Comparison of ENCODE assay signal across 20 cellular contexts in the genomic region with DNA sequence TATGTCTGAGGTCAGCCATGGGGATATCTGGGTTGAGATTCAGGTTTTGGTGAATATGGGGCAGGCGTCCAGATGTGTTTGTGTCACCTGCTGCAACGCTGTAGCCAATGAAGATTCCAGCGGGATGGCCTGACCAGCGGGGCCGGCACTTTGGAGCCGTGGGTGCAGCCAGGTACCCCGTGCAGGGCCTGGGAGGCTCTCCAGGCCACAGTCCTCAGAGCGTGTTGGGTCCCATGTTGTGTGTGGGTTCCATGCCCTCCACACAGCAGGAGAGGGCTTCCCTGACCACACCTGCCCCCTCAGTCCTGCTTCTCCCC. TPM values are rescaled to one million over a fixed set of nuclear protein-coding genes. Genes with fewer than 3 reads are reported as not detected.
DNase-seq lines count a peak whose midpoint lies in the region; ATAC-seq, FAIRE-seq and TF ChIP-seq lines count a peak whose summit lies in the region.
"Had no signal": no experiment of that assay in that cellular context is flagged by ENCODE, and none has a peak within 500 bp of the region (broad histone marks: within the 10 kb centered on the region; RNA-seq: fewer than 3 reads in every experiment).

No MANE protein-coding gene starts in this region.

- CTCF ChIA-PET in HepG2 (lab: Yijun Ruan, JAX; ENCODE audit: low intra/inter-chr PET ratio, low total read pairs): no interaction called here
- CTCF ChIA-PET in RWPE1 (lab: Yijun Ruan, JAX): no interaction called here

- H3K4me1 ChIP-seq in HepG2 (ENCODE audit: insufficient read depth, low read length): peaks cover 26% of the 10 kb centered on the region
- peaks cover 0 to 6% (median 0%) of the 10 kb centered on the region in 4 donors for H3K4me1 ChIP-seq in right lobe of liver
- H3K4me1 ChIP-seq in kidney (ENCODE audit: control insufficient read depth in 1 of 2, insufficient read depth in 1 of 2, low read depth in 1 of 2, low read length in 2 of 2): peaks cover 5 to 13% of the 10 kb centered on the region in 2 donors

- H3K36me3 ChIP-seq in HepG2 (replicated peaks in 1 of 2; ENCODE audit: control insufficient read depth in 1 of 2, insufficient read depth in 2 of 2, low read length in 2 of 2): no peaks in the 10 kb centered on the region; a peak in 2 of 5 replicates
- H3K36me3 ChIP-seq in right lobe of liver: no peaks in the 10 kb centered on the region
- no peaks in the 10 kb centered on the region for H3K36me3 ChIP-seq in kidney (ENCODE audit: control insufficient read depth in 1 of 2, insufficient read depth in 2 of 2, low read length in 2 of 2)

- in situ Hi-C loops in HepG2 (cut with HindIII; ENCODE audit: extremely low pct_ligation_motif_present, low pct_unique_long_range_greater_than_20kb): no loop called here

- H3K27ac ChIP-seq in HepG2 (ENCODE audit: extremely low read length, insufficient read depth, low read length): no peak overlapping the region
- no peak overlapping the region for H3K27ac ChIP-seq in right lobe of liver
- H3K27ac ChIP-seq in RWPE1: peak overlapping the region; percentile 28
- H3K27ac ChIP-seq in kidney (ENCODE audit: low read depth in 2 of 2, low read length in 2 of 2): no peak overlapping the region
- H3K27ac ChIP-seq: 22Rv1 had no signal

- ATAC-seq in HepG2: no peak
- no peak for ATAC-seq in right lobe of liver
- no peak for ATAC-seq in sciatic nerve

- H3K4me2 ChIP-seq in HepG2 (ENCODE audit: low read depth, low read length): no peak overlapping the region

- H3K27ac Mint-ChIP-seq in activated naive CD8-positive, alpha-beta T cell treated with anti-CD3 and anti-CD28 coated beads for 36 hours: no peak overlapping the region
- H3K27ac Mint-ChIP-seq: CD4-positive, alpha-beta T cell; HFFc6 had no signal

- TF ChIP-seq POLR2A in HepG2 (IDR thresholded peaks at IDR 0.05; ENCODE audit: insufficient read depth in 1 of 2, low read depth in 2 of 2, low read length in 2 of 2) (no peak), right lobe of liver (IDR thresholded peaks at IDR 0.05) (no peak)

- peaks cover 18% of the 10 kb centered on the region for H3K36me3 Mint-ChIP-seq in activated naive CD8-positive, alpha-beta T cell treated with anti-CD3 and anti-CD28 coated beads for 36 hours

- H3K27me3 ChIP-seq in HepG2 (ENCODE audit: control insufficient read depth in 1 of 2, insufficient read depth in 2 of 2, low read length in 2 of 2) (no peaks in the 10 kb centered on the region), right lobe of liver (no peaks in the 10 kb centered on the region)

- no CpG with 5 or more reads among the region's 8 CpGs for WGBS in HepG2 (ENCODE audit: low lambda C conversion rate)
- 100% methylated on average over 1 of the region's 8 CpGs for WGBS in right lobe of liver (ENCODE audit: insufficient coverage, low coverage, low lambda C conversion rate, missing lambda C conversion rate)

- H3K4me3 Mint-ChIP-seq in activated naive CD8-positive, alpha-beta T cell treated with anti-CD3 and anti-CD28 coated beads for 36 hours: no peak overlapping the region
- H3K4me3 Mint-ChIP-seq: CD4-positive, alpha-beta T cell; HFFc6 had no signal

- H3K4me3 ChIP-seq in HepG2 (replicated peaks in 1 of 3; ENCODE audit: insufficient read depth in 1 of 3, low read depth in 2 of 3, low read length in 3 of 3): no peak overlapping the region
- no peak overlapping the region for H3K4me3 ChIP-seq in right lobe of liver
- no peak overlapping the region for H3K4me3 ChIP-seq in kidney (ENCODE audit: low read length in 2 of 2)
- H3K4me3 ChIP-seq: HAP-1 had no signal

- TF ChIP-seq EP300 in HepG2 (IDR thresholded peaks at IDR 0.05; ENCODE audit: low read depth in 2 of 2, low read length in 2 of 2): no peak
- no peak for TF ChIP-seq EP300 in HepG2 (CRISPR knock-in tag; IDR thresholded peaks at IDR 0.05; ENCODE audit: borderline replicate concordance)

- POLR2A ChIA-PET in HepG2 (lab: Yijun Ruan, JAX) (no interaction called here), RWPE1 (lab: Yijun Ruan, JAX; ENCODE audit: low non-redundant PET) (interaction anchor here (0.5 kb wide), 1 partner anchor 16 kb away, joined by 3 read pairs; no protein-coding TSS in a partner anchor)

- intact Hi-C loops in HepG2 (cut with micrococcal nuclease; ENCODE audit: unreplicated experiment): no loop called here
- intact Hi-C loops in right lobe of liver (cut with DNase I): no loop called here
- intact Hi-C loops in kidney (cut with DNase I): no loop called here
- intact Hi-C loops in sciatic nerve (cut with DNase I): no loop called here

- H3K9ac ChIP-seq in HepG2 (ENCODE audit: insufficient read depth, low read depth, low read length): no peak overlapping the region
- H3K9ac ChIP-seq in kidney (ENCODE audit: low read length in 2 of 2): no peak overlapping the region

- no peaks in the 10 kb centered on the region for H3K27me3 Mint-ChIP-seq in activated naive CD8-positive, alpha-beta T cell treated with anti-CD3 and anti-CD28 coated beads for 36 hours
- H3K27me3 Mint-ChIP-seq: CD4-positive, alpha-beta T cell had no signal

- DNase-seq in HepG2 (ENCODE audit: low spot score) (no peak), right lobe of liver (no peak), RWPE1 (ENCODE audit: low spot score) (no peak), kidney (peak; percentile 35), sciatic nerve (ENCODE audit: low spot score) (peak; percentile 54), NCI-H1105 treated with DMSO at 0.1 percent for 48 hours (lab: John Stamatoyannopoulos, UW) (no peak)
- DNase-seq in stimulated activated naive CD4-positive, alpha-beta T cell treated with Interleukin-2 at 50 U/mL for 16 hours (lab: John Stamatoyannopoulos, UW): no peak
- no peak for DNase-seq in activated naive CD8-positive, alpha-beta T cell treated with anti-CD3 and anti-CD28 coated beads for 36 hours
- DNase-seq: AML-193; C1 segment of cervical spinal cord; Calu3; CD4-positive, alpha-beta T cell; DMS 273 treated with DMSO at 0.1 percent for 48 hours; DMS79; GOT3; HFFc6 had no signal

- peaks cover 9% of the 10 kb centered on the region for H3K4me1 Mint-ChIP-seq in activated naive CD8-positive, alpha-beta T cell treated with anti-CD3 and anti-CD28 coated beads for 36 hours

- H4K20me1 ChIP-seq in HepG2 (ENCODE audit: insufficient read depth, low read length): no peaks in the 10 kb centered on the region

- no peak for TF ChIP-seq RAD21 in HepG2 (CRISPR knock-in tag; IDR thresholded peaks at IDR 0.05)

- peaks cover 14% of the 10 kb centered on the region for H3K79me2 ChIP-seq in HepG2 (ENCODE audit: insufficient read depth, low read length)

- FAIRE-seq in HepG2 (lab: Jason Lieb, UNC) (no peak), kidney (lab: Jason Lieb, UNC) (no peak)
- FAIRE-seq: GM12891 had no signal

- BruUV-seq in HepG2 (replicated peaks; lab: Mats Ljungman, UMichigan): no TSS peak

- H3K9me3 ChIP-seq in HepG2 (ENCODE audit: low read length): no peaks in the 10 kb centered on the region
- H3K9me3 ChIP-seq in right lobe of liver: no peaks in the 10 kb centered on the region
- H3K9me3 ChIP-seq in kidney (ENCODE audit: control insufficient read depth in 1 of 2, low read length in 2 of 2): peaks cover 0 to 2% of the 10 kb centered on the region in 2 donors

- no peak for TF ChIP-seq CTCF in HepG2 (CRISPR knock-in tag; IDR thresholded peaks at IDR 0.05)
- no peak for TF ChIP-seq CTCF in right lobe of liver (IDR thresholded peaks at IDR 0.05)
- no peak for TF ChIP-seq CTCF in RWPE1 (conservative IDR thresholded peaks at IDR 0.05; ENCODE audit: low read depth)
- no peak for TF ChIP-seq CTCF in kidney (IDR thresholded peaks at IDR 0.05; ENCODE audit: borderline replicate concordance, extremely low read depth, insufficient read depth)

- H2AFZ ChIP-seq in HepG2 (ENCODE audit: low read length): no peak overlapping the region

- peaks cover 4% of the 10 kb centered on the region for H3K9me3 Mint-ChIP-seq in activated naive CD8-positive, alpha-beta T cell treated with anti-CD3 and anti-CD28 coated beads for 36 hours

RNA-seq across cellular contexts. Expression of a gene that starts 2.8 kb away (rescaled TPM):
- 0.27 and 0.55 TPM in 2 replicates for total RNA-seq in HepG2 (2016; rRNA removed; fragmentation: Illumina TruSeq; extraction: Trizol)
- not detected in 2 replicates for total RNA-seq in HepG2 (2016; cell fraction: cytosol; rRNA removed; fragmentation: Illumina TruSeq; extraction: Trizol; ENCODE audit: low read depth)
- not detected in 2 replicates for total RNA-seq in HepG2 (2016; cell fraction: insoluble cytoplasmic fraction; rRNA removed; fragmentation: Illumina TruSeq; extraction: Trizol)
- not detected in 2 replicates for total RNA-seq in HepG2 (2016; cell fraction: membrane; rRNA removed; fragmentation: Illumina TruSeq; extraction: Trizol)
- total RNA-seq in HepG2 (2016; cell fraction: nucleus; rRNA removed; fragmentation: Illumina TruSeq; extraction: Trizol): not detected in 2 replicates
- 0.07 and 0.16 TPM in 2 replicates for polyA plus RNA-seq in HepG2 (2011; rRNA removed)
- polyA plus RNA-seq in HepG2 (2011; cell fraction: cytosol; rRNA removed): not detected in 2 replicates
- polyA plus RNA-seq in HepG2 (2011; cell fraction: nucleus; rRNA removed): 0.56 and 1.2 TPM in 2 replicates
- polyA plus RNA-seq in HepG2 (2012): 0.13 and 0.23 TPM in 2 replicates
- not detected in 2 replicates for polyA plus RNA-seq in HepG2 (2016; cell fraction: cytosol; fragmentation: Illumina TruSeq; extraction: Trizol; ENCODE audit: low read depth)
- polyA plus RNA-seq in HepG2 (2016; cell fraction: insoluble cytoplasmic fraction; fragmentation: Illumina TruSeq; extraction: Trizol; ENCODE audit: low read depth): not detected in 2 replicates
- not detected in 2 replicates for polyA plus RNA-seq in HepG2 (2016; cell fraction: membrane; fragmentation: Illumina TruSeq; extraction: Trizol; ENCODE audit: low read depth)
- polyA plus RNA-seq in HepG2 (2016; cell fraction: nucleus; fragmentation: Illumina TruSeq; extraction: Trizol; ENCODE audit: insufficient read depth, low read depth): not detected in 2 replicates
- 0.16 and 0.82 TPM in 2 replicates for polyA minus RNA-seq in HepG2 (2011; rRNA and poly(A)+ RNA removed; ENCODE audit: low replicate concordance)
- not detected in 2 replicates for polyA minus RNA-seq in HepG2 (2011; cell fraction: cytosol; rRNA and poly(A)+ RNA removed)
- 0.62 TPM in 1 of 2 replicates, not detected in the other for polyA minus RNA-seq in HepG2 (2011; cell fraction: nucleus; rRNA and poly(A)+ RNA removed)
- total RNA-seq in right lobe of liver: under 1 TPM in 3 of 6 experiments, not detected in 3; 0.07 to 0.44 (median 0.35) TPM
- 3.3 TPM for total RNA-seq in kidney
- 1.5 TPM for polyA plus RNA-seq in kidney (ENCODE audit: insufficient read depth, low read depth, low replicate concordance)
- 6.0 TPM for total RNA-seq in sciatic nerve
- 1 to 10 TPM in 1 of 2 experiments, under 1 TPM in 1; 0.56 to 2.1 TPM for total RNA-seq in activated naive CD8-positive, alpha-beta T cell treated with anti-CD3 and anti-CD28 coated beads for 36 hours
- total RNA-seq: HT1080 had no signal

RNA-seq across cellular contexts. Expression of a gene that starts 24.1 kb away (rescaled TPM):
- total RNA-seq in HepG2 (2016; rRNA removed; fragmentation: Illumina TruSeq; extraction: Trizol) (19.1 and 35.2 TPM in 2 replicates), right lobe of liver (10 to 100 TPM; 18.6 to 45.1 (median 29.2) TPM), kidney (112 TPM), sciatic nerve (95.2 TPM)
- 56.8 and 63.0 TPM in 2 replicates for total RNA-seq in HepG2 (2016; cell fraction: cytosol; rRNA removed; fragmentation: Illumina TruSeq; extraction: Trizol; ENCODE audit: low read depth)
- 14.0 and 38.5 TPM in 2 replicates for total RNA-seq in HepG2 (2016; cell fraction: insoluble cytoplasmic fraction; rRNA removed; fragmentation: Illumina TruSeq; extraction: Trizol)
- total RNA-seq in HepG2 (2016; cell fraction: membrane; rRNA removed; fragmentation: Illumina TruSeq; extraction: Trizol): 52.7 and 56.0 TPM in 2 replicates
- total RNA-seq in HepG2 (2016; cell fraction: nucleus; rRNA removed; fragmentation: Illumina TruSeq; extraction: Trizol): 47.2 and 51.4 TPM in 2 replicates
- polyA plus RNA-seq in HepG2 (2011; rRNA removed) (85.7 and 85.8 TPM in 2 replicates), kidney (ENCODE audit: insufficient read depth, low read depth, low replicate concordance) (30.4 TPM)
- 39.0 and 48.4 TPM in 2 replicates for polyA plus RNA-seq in HepG2 (2011; cell fraction: cytosol; rRNA removed)
- 409 and 581 TPM in 2 replicates for polyA plus RNA-seq in HepG2 (2011; cell fraction: nucleus; rRNA removed)
- 58.3 and 62.1 TPM in 2 replicates for polyA plus RNA-seq in HepG2 (2012)
- 51.1 and 53.5 TPM in 2 replicates for polyA plus RNA-seq in HepG2 (2016; cell fraction: cytosol; fragmentation: Illumina TruSeq; extraction: Trizol; ENCODE audit: low read depth)
- 36.2 and 45.8 TPM in 2 replicates for polyA plus RNA-seq in HepG2 (2016; cell fraction: insoluble cytoplasmic fraction; fragmentation: Illumina TruSeq; extraction: Trizol; ENCODE audit: low read depth)
- polyA plus RNA-seq in HepG2 (2016; cell fraction: membrane; fragmentation: Illumina TruSeq; extraction: Trizol; ENCODE audit: low read depth): 82.4 and 89.9 TPM in 2 replicates
- 244 and 255 TPM in 2 replicates for polyA plus RNA-seq in HepG2 (2016; cell fraction: nucleus; fragmentation: Illumina TruSeq; extraction: Trizol; ENCODE audit: insufficient read depth, low read depth)
- polyA minus RNA-seq in HepG2 (2011; rRNA and poly(A)+ RNA removed; ENCODE audit: low replicate concordance): 53.3 and 73.7 TPM in 2 replicates
- 58.3 and 59.6 TPM in 2 replicates for polyA minus RNA-seq in HepG2 (2011; cell fraction: cytosol; rRNA and poly(A)+ RNA removed)
- polyA minus RNA-seq in HepG2 (2011; cell fraction: nucleus; rRNA and poly(A)+ RNA removed): 88.5 and 90.4 TPM in 2 replicates
- 100 to 1,000 TPM; 148 to 149 TPM for total RNA-seq in activated naive CD8-positive, alpha-beta T cell treated with anti-CD3 and anti-CD28 coated beads for 36 hours

Comparison
In these comparisons a context has a peak if more than half of its experiments do, and no peak if none do; other contexts are left out.
1. DNase-seq: peak in kidney (single experiment) and sciatic nerve (single experiment); none in HepG2 (single experiment), right lobe of liver (0 of 3), RWPE1 (single experiment), NCI-H1105 treated with DMSO at 0.1 percent for 48 hours (single experiment), stimulated activated naive CD4-positive, alpha-beta T cell treated with Interleukin-2 at 50 U/mL for 16 hours (single experiment) and activated naive CD8-positive, alpha-beta T cell treated with anti-CD3 and anti-CD28 coated beads for 36 hours (single experiment).